In genomic region chr10:6089334-6090219, GRCh38 we compare ENCODE assay signal across 8 cellular contexts. TPM values are rescaled to one million over a fixed set of nuclear protein-coding genes. Genes with fewer than 3 reads are reported as not detected.
DNase-seq lines count a peak whose midpoint lies in the region; ATAC-seq lines count a peak whose summit lies in the region.

No MANE protein-coding gene starts in this region.

- ATAC-seq in HG02943 (IDR thresholded peaks at IDR 0.05; ENCODE audit: low read depth, unreplicated experiment) (peak; percentile 28), naive B cell (ENCODE audit: low read depth in 2 of 2) (no peak)

- H3K9ac ChIP-seq in SK-N-MC (ENCODE audit: insufficient read length) (peak overlapping the region; percentile 84), endocrine pancreas (ENCODE audit: control insufficient read depth, insufficient read depth, low read length) (peak overlapping the region; percentile 96)

- H3K36me3 ChIP-seq in SK-N-MC (ENCODE audit: insufficient read depth, low read length) (no peaks in the 10 kb centered on the region), endocrine pancreas (ENCODE audit: control insufficient read depth, insufficient read depth, low read length) (no peaks in the 10 kb centered on the region)

- H3K4me1 Mint-ChIP-seq in naive B cell, result peaks cover 64 to 80% (median 76%) of the 10 kb centered on the region in 3 donors

- H3K4me3 Mint-ChIP-seq in naive B cell, result peak overlapping the region; percentile 87 to 95 (median 94)

- H3K27ac Mint-ChIP-seq in naive B cell, result peak overlapping the region; percentile 13 to 98 (median 88)

- no peaks in the 10 kb centered on the region for H3K9me3 Mint-ChIP-seq in naive B cell

- H3K4me1 ChIP-seq in endocrine pancreas (ENCODE audit: control insufficient read depth, insufficient read depth, low read length), result peaks cover 15% of the 10 kb centered on the region

- no peaks in the 10 kb centered on the region for H3K9me3 ChIP-seq in SK-N-MC (ENCODE audit: low read depth, low read length)
- H3K9me3 ChIP-seq in endocrine pancreas (ENCODE audit: control insufficient read depth, low read length), result no peaks in the 10 kb centered on the region

- H3K36me3 Mint-ChIP-seq in naive B cell, result no peaks in the 10 kb centered on the region

- no peaks in the 10 kb centered on the region for H3K27me3 Mint-ChIP-seq in naive B cell

- no peak overlapping the region for H3K27ac ChIP-seq in SK-N-MC

- no peaks in the 10 kb centered on the region for H3K27me3 ChIP-seq in endocrine pancreas (ENCODE audit: control insufficient read depth, insufficient read depth, low read length)

- H3K4me3 ChIP-seq in SK-N-MC, result peak overlapping the region; percentile 81
- peak overlapping the region; percentile 90 for H3K4me3 ChIP-seq in endocrine pancreas (ENCODE audit: control insufficient read depth, insufficient read depth, low read length)

- DNase-seq in activated CD8-positive, alpha-beta memory T cell treated with anti-CD3 and anti-CD28 coated beads for 24 hours, result peak; percentile 73
- no peak for DNase-seq in activated CD8-positive, alpha-beta memory T cell treated with anti-CD3 and anti-CD28 coated beads, Interleukin-2, amount 50 U/mL, for 48 hours
- DNase-seq in SK-N-MC (ENCODE audit: low read depth, low spot score), result no peak
- peak; percentile 28 for DNase-seq in naive B cell
- no peak for DNase-seq in central memory CD4-positive, alpha-beta T cell
- no peak for DNase-seq in Ammon's horn (ENCODE audit: low spot score)

RNA-seq across cellular contexts. Expression of gene RBM17, which starts 0.7 kb away (rescaled TPM):
- 100 to 1,000 TPM in 1 of 6 donors, 10 to 100 TPM in 5; 50.4 to 118 (median 89.6) TPM for polyA plus RNA-seq in naive B cell (ENCODE audit: low read depth in 6 of 6)

RNA-seq across cellular contexts. Expression of gene IL2RA, which starts 27.4 kb away (rescaled TPM):
- polyA plus RNA-seq in naive B cell (ENCODE audit: low read depth in 6 of 6), result 1 to 10 TPM; 1.8 to 9.2 (median 4.7) TPM

Comparison
In these comparisons a context has a peak if more than half of its experiments do, and no peak if none do; other contexts are left out.
1. DNase-seq: peak in activated CD8-positive, alpha-beta memory T cell treated with anti-CD3 and anti-CD28 coated beads for 24 hours (single experiment) and naive B cell (single experiment); none in activated CD8-positive, alpha-beta memory T cell treated with anti-CD3 and anti-CD28 coated beads, Interleukin-2, amount 50 U/mL, for 48 hours (single experiment), SK-N-MC (single experiment), central memory CD4-positive, alpha-beta T cell (single experiment) and Ammon's horn (single experiment).